ENCODE assay signal across 1 cellular context in the genomic region with DNA sequence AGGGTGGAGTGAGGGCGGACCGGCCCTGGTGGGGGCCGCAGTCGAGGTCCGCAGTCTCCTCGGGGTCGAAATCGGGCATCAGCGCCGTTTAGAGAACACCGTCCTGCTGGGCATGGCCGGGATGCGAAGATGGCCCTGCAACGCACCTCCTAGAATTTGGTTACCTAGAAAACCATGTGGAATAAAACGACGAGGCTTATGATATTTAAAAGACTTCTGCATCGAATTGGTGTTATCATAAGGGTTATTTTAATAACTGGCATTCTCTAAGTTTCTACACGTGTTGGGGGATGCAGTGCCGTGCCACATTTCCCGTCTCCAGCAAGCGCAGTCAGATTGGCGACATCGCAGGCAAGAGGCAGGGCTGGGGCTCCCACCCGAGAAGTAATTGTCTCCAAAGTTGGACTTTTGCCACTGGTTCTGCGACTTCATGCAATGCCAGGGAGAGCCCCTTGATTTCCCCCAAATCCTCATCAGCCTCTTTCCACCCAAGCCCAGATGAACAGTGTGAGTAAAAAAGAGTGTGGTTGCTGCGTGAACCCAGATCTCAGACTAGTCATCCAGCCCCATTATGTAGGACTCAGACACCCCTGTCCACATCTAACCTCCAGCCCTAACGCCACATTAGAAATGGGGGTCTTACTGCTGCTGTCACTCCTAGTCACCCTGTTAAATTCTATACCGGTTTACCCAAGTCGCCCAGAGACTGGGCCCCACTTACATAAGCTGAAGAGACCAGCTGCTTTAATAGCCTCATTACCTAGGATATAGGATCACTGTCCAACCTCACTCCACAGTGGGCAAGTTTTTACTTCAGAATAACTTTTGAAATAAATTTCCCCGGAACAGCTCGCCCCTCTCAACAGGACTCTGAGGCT.
TF ChIP-seq lines count a peak whose summit lies in the region.

No MANE protein-coding gene starts in this region.

TF ChIP-seq in H1, 55 proteins besides CTCF, POLR2A, EP300 and RAD21:
- TF ChIP-seq, protein P1, sequence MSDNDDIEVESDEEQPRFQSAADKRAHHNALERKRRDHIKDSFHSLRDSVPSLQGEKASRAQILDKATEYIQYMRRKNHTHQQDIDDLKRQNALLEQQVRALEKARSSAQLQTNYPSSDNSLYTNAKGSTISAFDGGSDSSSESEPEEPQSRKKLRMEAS (IDR thresholded peaks at IDR 0.05) = 0 out of 2 replicates have a peak, but pooled peaks have one; percentile 25
- no peak for TF ChIP-seq FOSL1 (IDR thresholded peaks at IDR 0.05; ENCODE audit: insufficient read depth, low read depth, low read length)
- TF ChIP-seq GTF2F1 (IDR thresholded peaks at IDR 0.05; ENCODE audit: borderline replicate concordance, low read depth, low read length) = no peak
- TF ChIP-seq RFX5 (IDR thresholded peaks at IDR 0.05; ENCODE audit: borderline replicate concordance, low read depth, low read length) = no peak
- no peak for TF ChIP-seq JUND (IDR thresholded peaks at IDR 0.05; ENCODE audit: low read length)
- TF ChIP-seq RXRA (IDR thresholded peaks at IDR 0.05; ENCODE audit: insufficient read depth, low read depth, low read length) = no peak
- no peak for TF ChIP-seq MAFK (IDR thresholded peaks at IDR 0.05; ENCODE audit: low read depth, low read length)
- TF ChIP-seq PHF8 (conservative IDR thresholded peaks at IDR 0.05; ENCODE audit: low read depth, low read length) = peak; percentile 59; the same call in 1 of the 2 replicates
- TF ChIP-seq RNF2 (IDR thresholded peaks at IDR 0.05; ENCODE audit: borderline replicate concordance, low read depth, low read length, missing control alignments, poor library complexity, severe bottlenecking) = no peak
- no peak for TF ChIP-seq SP1 (IDR thresholded peaks at IDR 0.05; ENCODE audit: low read depth, low read length)
- no peak for TF ChIP-seq KDM5A (IDR thresholded peaks at IDR 0.05; ENCODE audit: low read length)
- TF ChIP-seq TEAD4 (IDR thresholded peaks at IDR 0.05; ENCODE audit: low read depth, low read length) = no peak
- no peak for TF ChIP-seq BRCA1 (IDR thresholded peaks at IDR 0.05; ENCODE audit: low read depth, low read length)
